In the genomic region with DNA sequence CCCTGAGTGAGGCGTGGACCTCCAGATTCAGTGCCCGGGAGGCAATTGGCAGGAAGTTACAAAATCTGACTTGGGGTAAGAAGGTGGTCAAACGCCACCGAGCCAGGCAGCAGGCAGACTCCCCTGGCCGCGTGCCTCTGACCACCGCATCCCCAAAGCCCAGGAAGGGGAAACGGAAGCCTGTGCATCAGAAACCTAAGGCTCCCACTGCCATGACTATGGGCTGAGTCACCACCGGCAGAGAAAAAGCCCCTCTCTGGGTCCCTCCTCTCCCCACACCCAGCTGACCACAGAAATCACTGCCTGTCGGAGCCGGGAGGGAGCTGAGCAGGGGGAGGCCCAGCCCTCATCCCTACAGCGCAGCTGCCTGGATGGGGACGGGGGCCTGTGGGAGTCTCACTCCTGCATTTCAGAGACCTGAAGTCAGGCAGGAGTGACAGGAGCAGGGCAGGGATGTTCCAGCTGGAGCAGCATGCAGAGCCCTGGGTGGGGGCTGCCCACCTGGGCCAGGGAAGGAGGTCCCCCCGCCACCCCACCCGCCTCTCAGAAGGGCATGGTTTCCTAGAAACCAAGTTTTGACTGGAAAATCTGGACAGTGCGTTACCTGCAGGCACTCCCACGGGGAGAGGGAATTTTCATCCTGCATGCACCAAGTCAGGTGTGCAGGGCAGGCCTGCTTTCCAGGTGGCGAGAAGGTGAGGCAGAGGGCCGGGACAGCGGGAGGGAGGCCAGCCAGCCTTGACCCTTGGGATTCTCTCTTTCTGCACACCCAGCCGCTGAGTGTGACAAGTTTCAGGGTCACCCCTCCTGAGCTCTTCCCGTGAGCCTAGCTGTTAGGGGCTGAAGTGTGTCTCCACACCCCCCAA, we compare ENCODE assay signal across 1 cellular context.
TF ChIP-seq lines count a peak whose summit lies in the region.

No MANE protein-coding gene starts in this region.

TF ChIP-seq in endothelial cell of umbilical vein, 7 proteins besides CTCF, POLR2A, EP300 and RAD21 (continued from another document):
- TF ChIP-seq FOS (IDR thresholded peaks at IDR 0.05; ENCODE audit: borderline replicate concordance, insufficient read depth, low read length): peak; percentile 99
